In the genomic region with DNA sequence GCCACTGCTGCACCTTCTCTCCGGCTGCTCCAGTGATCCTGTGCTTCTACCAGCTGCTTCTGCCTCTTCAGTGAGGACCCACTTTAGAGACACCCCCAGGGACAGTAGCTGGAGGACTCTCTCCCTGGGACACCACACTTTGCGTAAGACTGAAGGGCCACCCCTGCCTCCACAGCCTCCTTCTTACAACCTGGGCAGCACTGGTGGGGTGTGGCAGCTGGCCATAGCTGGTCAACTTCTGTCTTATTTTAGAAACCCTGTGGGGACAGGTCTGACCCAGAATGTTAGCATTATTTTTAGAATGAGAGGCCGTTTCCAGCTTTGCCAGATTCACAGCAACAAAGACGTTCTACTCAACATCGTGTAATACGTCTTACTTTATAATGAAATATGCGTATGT, we compare ENCODE assay signal across 19 cellular contexts. TPM values are rescaled to one million over a fixed set of nuclear protein-coding genes. Genes with fewer than 3 reads are reported as not detected.
A peak's percentile ranks its signal among the peaks of the same experiment; 100 is the strongest.
DNase-seq lines count a peak whose midpoint lies in the region; ATAC-seq and TF ChIP-seq lines count a peak whose summit lies in the region.
"Had no signal": no experiment of that assay in that cellular context is flagged by ENCODE, and none has a peak within 500 bp of the region (broad histone marks: within the 10 kb centered on the region; RNA-seq: fewer than 3 reads in every experiment).

No MANE protein-coding gene starts in this region.

- H3K4me3 ChIP-seq in esophagus muscularis mucosa = no peak overlapping the region
- H3K4me3 ChIP-seq: A549 had no signal

- intact Hi-C loops in Right ventricle myocardium superior (cut with DNase I) (no loop called here), Right ventricle myocardium inferior (cut with DNase I) (no loop called here), esophagus muscularis mucosa (cut with DNase I) (no loop called here)

- H3K4me1 ChIP-seq in esophagus muscularis mucosa = peaks cover 0 to 5% (median 0%) of the 10 kb centered on the region in 4 donors
- H3K4me1 ChIP-seq: A549 had no signal

- H3K9me3 Mint-ChIP-seq in central memory CD8-positive, alpha-beta T cell = peaks cover 41% of the 10 kb centered on the region
- H3K9me3 Mint-ChIP-seq in osteocyte (ENCODE audit: unreplicated experiment) = peaks cover 37% of the 10 kb centered on the region

- TF ChIP-seq CTCF in esophagus muscularis mucosa (IDR thresholded peaks at IDR 0.05) (no peak), osteocyte (IDR thresholded peaks at IDR 0.05) (no peak)

- H3K4me1 Mint-ChIP-seq in central memory CD8-positive, alpha-beta T cell = peaks cover 60% of the 10 kb centered on the region
- no peaks in the 10 kb centered on the region for H3K4me1 Mint-ChIP-seq in osteocyte (ENCODE audit: unreplicated experiment)

- H3K27me3 ChIP-seq in esophagus muscularis mucosa = peaks cover 0 to 37% (median 0%) of the 10 kb centered on the region in 4 donors

- no peak overlapping the region for H3K27ac ChIP-seq in esophagus muscularis mucosa (replicated peaks in 1 of 4)
- H3K27ac ChIP-seq: 22Rv1, A549, C4-2B had no signal

- H3K36me3 Mint-ChIP-seq in central memory CD8-positive, alpha-beta T cell (ENCODE audit: insufficient read depth) = peaks cover 5% of the 10 kb centered on the region
- H3K36me3 Mint-ChIP-seq in osteocyte (ENCODE audit: unreplicated experiment) = no peaks in the 10 kb centered on the region

- DNase-seq in Right ventricle myocardium superior = no peak
- DNase-seq in Right ventricle myocardium inferior (ENCODE audit: missing footprints) = no peak
- no peak for DNase-seq in central memory CD8-positive, alpha-beta T cell (ENCODE audit: low spot score in 2 of 2)
- DNase-seq in esophagus muscularis mucosa (ENCODE audit: extremely low spot score) = peak; percentile 81
- peak; percentile 78 for DNase-seq in osteocyte (ENCODE audit: extremely low spot score, unreplicated experiment)
- no peak for DNase-seq in COR-L47 (lab: John Stamatoyannopoulos, UW)
- DNase-seq: AML-193; CD4-positive, alpha-beta T cell; DMS153; DMS79; GDM1; GOT3 had no signal

- H3K36me3 ChIP-seq in esophagus muscularis mucosa = no peaks in the 10 kb centered on the region

- ATAC-seq in Right ventricle myocardium superior (ENCODE audit: poor library complexity) (peak; percentile 41), Right ventricle myocardium inferior (no peak), HG02759 (IDR thresholded peaks at IDR 0.05; ENCODE audit: unreplicated experiment) (no peak)
- no peak for ATAC-seq in central memory CD8-positive, alpha-beta T cell (replicated peaks; ENCODE audit: extremely low read depth, poor library complexity, severe bottlenecking)
- ATAC-seq: A549 had no signal

- peak overlapping the region; percentile 32 for H3K4me3 Mint-ChIP-seq in central memory CD8-positive, alpha-beta T cell
- H3K4me3 Mint-ChIP-seq in osteocyte (ENCODE audit: unreplicated experiment) = no peak overlapping the region
- H3K4me3 Mint-ChIP-seq: CD4-positive, alpha-beta T cell had no signal

- peaks cover 0 to 25% (median 23%) of the 10 kb centered on the region in 4 donors for H3K9me3 ChIP-seq in esophagus muscularis mucosa

- no peak for TF ChIP-seq POLR2A in esophagus muscularis mucosa (IDR thresholded peaks at IDR 0.05; ENCODE audit: low read depth)

- H3K27me3 Mint-ChIP-seq in central memory CD8-positive, alpha-beta T cell = no peaks in the 10 kb centered on the region
- H3K27me3 Mint-ChIP-seq in osteocyte (ENCODE audit: unreplicated experiment) = no peaks in the 10 kb centered on the region
- H3K27me3 Mint-ChIP-seq: CD4-positive, alpha-beta T cell had no signal

- 82% methylated on average over 6 of the region's 7 CpGs for WGBS in esophagus muscularis mucosa

- no peak for TF ChIP-seq EP300 in esophagus muscularis mucosa (IDR thresholded peaks at IDR 0.05)

- peak overlapping the region; percentile 75 for H3K27ac Mint-ChIP-seq in central memory CD8-positive, alpha-beta T cell (ENCODE audit: low read depth)
- no peak overlapping the region for H3K27ac Mint-ChIP-seq in osteocyte (ENCODE audit: unreplicated experiment)
- H3K27ac Mint-ChIP-seq: CD4-positive, alpha-beta T cell had no signal

RNA-seq across cellular contexts. Expression of a gene that starts 1.1 kb away (rescaled TPM):
- total RNA-seq in Right ventricle myocardium superior (not detected), Right ventricle myocardium inferior (not detected), esophagus muscularis mucosa (not detected), osteocyte (not detected in 2 replicates)
- total RNA-seq: CD4-positive, alpha-beta T cell; Daoy; H7; HT-29 had no signal

RNA-seq across cellular contexts. Expression of a gene that starts 11.4 kb away (rescaled TPM):
- not detected for total RNA-seq in Right ventricle myocardium superior
- total RNA-seq in Right ventricle myocardium inferior = not detected
- not detected for total RNA-seq in esophagus muscularis mucosa
- not detected in 2 replicates for total RNA-seq in osteocyte
- total RNA-seq: CD4-positive, alpha-beta T cell; Daoy; H7; HT-29 had no signal

RNA-seq across cellular contexts. Expression of a gene that starts 13.9 kb away (rescaled TPM):
- total RNA-seq in Right ventricle myocardium superior (not detected), Right ventricle myocardium inferior (not detected), esophagus muscularis mucosa (not detected), osteocyte (not detected in 2 replicates)
- total RNA-seq: CD4-positive, alpha-beta T cell; Daoy; H7; HT-29 had no signal

RNA-seq across cellular contexts. Expression of a gene that starts 20.5 kb away (rescaled TPM):
- total RNA-seq in Right ventricle myocardium superior (not detected), Right ventricle myocardium inferior (not detected), esophagus muscularis mucosa (not detected), osteocyte (not detected in 2 replicates)
- total RNA-seq: CD4-positive, alpha-beta T cell; Daoy; H7; HT-29 had no signal

RNA-seq across cellular contexts. Expression of a gene that starts 25.4 kb away (rescaled TPM):
- total RNA-seq in Right ventricle myocardium superior (not detected), Right ventricle myocardium inferior (not detected), esophagus muscularis mucosa (not detected), osteocyte (not detected in 2 replicates)
- total RNA-seq: CD4-positive, alpha-beta T cell; Daoy; H7; HT-29 had no signal

Comparison
In these comparisons a context has a peak if more than half of its experiments do, and no peak if none do; other contexts are left out.
1. DNase-seq: peak in esophagus muscularis mucosa (single experiment) and osteocyte (single experiment); none in Right ventricle myocardium superior (single experiment), Right ventricle myocardium inferior (single experiment), central memory CD8-positive, alpha-beta T cell (0 of 2) and COR-L47 (single experiment).